ENCODE assay signal across 8 cellular contexts in genomic region chr17:35432176-35433074, GRCh38. TPM values are rescaled to one million over a fixed set of nuclear protein-coding genes. Genes with fewer than 3 reads are reported as not detected.
DNase-seq lines count a peak whose midpoint lies in the region; ATAC-seq and TF ChIP-seq lines count a peak whose summit lies in the region.

Gene SLFN12 (minus strand): TSS chr17:35432500. CDS start chr17:35423028, 9,472 bp downstream.

- peak; percentile 44 for TF ChIP-seq POLR2A in GM18505 (IDR thresholded peaks at IDR 0.05; ENCODE audit: borderline replicate concordance, extremely low read depth, insufficient read depth, insufficient read length)

- H3K27me3 ChIP-seq in SJSA1 (replicated peaks): no peaks in the 10 kb centered on the region
- no peaks in the 10 kb centered on the region for H3K27me3 ChIP-seq in rectal smooth muscle tissue (ENCODE audit: control insufficient read depth, insufficient read depth, low read length)
- H3K27me3 ChIP-seq in BE2C: peaks cover 74% of the 10 kb centered on the region

- intact Hi-C loops in left ventricle myocardium superior (cut with micrococcal nuclease): no loop called here

- H3K4me3 ChIP-seq in SJSA1: peak within 1 kb of the TSS; percentile 54
- peak within 1 kb of the TSS; percentile 76 for H3K4me3 ChIP-seq in rectal smooth muscle tissue (ENCODE audit: low read length)
- H3K4me3 ChIP-seq in BE2C (ENCODE audit: low read depth, low read length): no peak within 1 kb of the TSS

- H3K9me3 ChIP-seq in SJSA1 (replicated peaks) (no peaks in the 10 kb centered on the region), BE2C (no peaks in the 10 kb centered on the region)

- H3K9ac ChIP-seq in rectal smooth muscle tissue (ENCODE audit: low read length): no peak within 1 kb of the TSS

- peaks cover 34% of the 10 kb centered on the region for H3K4me1 ChIP-seq in SJSA1 (replicated peaks)
- H3K4me1 ChIP-seq in rectal smooth muscle tissue (ENCODE audit: control insufficient read depth, insufficient read depth, low read length): peaks cover 4% of the 10 kb centered on the region
- H3K4me1 ChIP-seq in BE2C: no peaks in the 10 kb centered on the region

- H3K36me3 ChIP-seq in SJSA1: peaks cover 44% of the 10 kb centered on the region
- no peaks in the 10 kb centered on the region for H3K36me3 ChIP-seq in rectal smooth muscle tissue (ENCODE audit: control insufficient read depth, insufficient read depth, low read length)
- H3K36me3 ChIP-seq in BE2C: no peaks in the 10 kb centered on the region

- ATAC-seq in GM18505 (IDR thresholded peaks at IDR 0.05; ENCODE audit: unreplicated experiment) (peak; percentile 81), HG02840 (IDR thresholded peaks at IDR 0.05; ENCODE audit: low FRiP score, unreplicated experiment) (peak; percentile 66), left ventricle myocardium superior (peak; percentile 91)

- TF ChIP-seq CTCF in BE2C (IDR thresholded peaks at IDR 0.05; ENCODE audit: low read depth, low read length): no peak

- DNase-seq in SJSA1 (ENCODE audit: low read depth in 1 of 2, low spot score in 2 of 2): peak; percentile 84 to 94
- DNase-seq in amniotic epithelial cell (ENCODE audit: low read depth): peak; percentile 97
- DNase-seq in left ventricle myocardium superior: peak; percentile 45
- no peak for DNase-seq in DMS114 treated with DMSO at 0.1 percent for 48 hours (lab: John Stamatoyannopoulos, UW; ENCODE audit: unreplicated experiment)
- no peak for DNase-seq in BE2C

- H3K27ac ChIP-seq in SJSA1: peak within 1 kb of the TSS; percentile 99
- peak within 1 kb of the TSS; percentile 72 for H3K27ac ChIP-seq in rectal smooth muscle tissue (ENCODE audit: low read depth, low read length)

RNA-seq across cellular contexts. Expression of gene SLFN12, which starts in this region (rescaled TPM):
- 56.1 and 65.4 TPM in 2 replicates for total RNA-seq in SJSA1 (2014; rRNA removed; shearing (Covaris generic))
- total RNA-seq in left ventricle myocardium superior: 3.1 TPM
- not detected for polyA plus RNA-seq in BE2C (2012; ENCODE audit: insufficient read depth, insufficient read length, low read depth)

Comparison
In these comparisons a context has a peak if more than half of its experiments do, and no peak if none do; other contexts are left out.
1. RNA of gene SLFN12 (total RNA-seq): 56.1 to 65.4 TPM in SJSA1; 3.1 TPM in left ventricle myocardium superior (single experiment); every median in the first group is over 10 times any median in the second.
2. DNase-seq: peak in SJSA1 (2 of 2), amniotic epithelial cell (single experiment) and left ventricle myocardium superior (single experiment); none in DMS114 treated with DMSO at 0.1 percent for 48 hours (single experiment) and BE2C (single experiment).
3. Peak in every context shown above with its lines, with median percentiles within 50 percentile points of each other: ATAC-seq.